1 cellular context compared by ENCODE assay signal in genomic region chr16:57260294-57260929, GRCh38.
TF ChIP-seq lines count a peak whose summit lies in the region.

No MANE protein-coding gene starts in this region.

TF ChIP-seq in GM12878, 131 proteins besides CTCF, POLR2A, EP300 and RAD21 (continued from another document and continues in another):
- peak; percentile 72 to 73 for TF ChIP-seq BHLHE40 (IDR thresholded peaks at IDR 0.05; ENCODE audit: borderline replicate concordance in 1 of 2, low read depth in 2 of 2, low read length in 1 of 2)
- TF ChIP-seq NFIC (IDR thresholded peaks at IDR 0.05; ENCODE audit: low read depth, low read length) = peak; percentile 44; the same call in 1 of the 2 replicates
- TF ChIP-seq RELB (IDR thresholded peaks at IDR 0.05; ENCODE audit: low read depth) = peak; percentile 92
- no peak for TF ChIP-seq ATF3 (IDR thresholded peaks at IDR 0.05; ENCODE audit: borderline replicate concordance, extremely low read depth, low read depth, low read length)
- no peak for TF ChIP-seq KAT2A (conservative IDR thresholded peaks at IDR 0.05; ENCODE audit: control insufficient read depth, low read depth, low read length)
- no peak for TF ChIP-seq SREBF2 (IDR thresholded peaks at IDR 0.05; ENCODE audit: low read length)
- no peak for TF ChIP-seq PKNOX1 (IDR thresholded peaks at IDR 0.05)
- 0 out of 2 replicates have a peak, but pooled peaks have one; percentile 11 for TF ChIP-seq MTA2 (IDR thresholded peaks at IDR 0.05; ENCODE audit: low read depth)
- no peak for TF ChIP-seq FOXK2 (IDR thresholded peaks at IDR 0.05)
- TF ChIP-seq GABPA (IDR thresholded peaks at IDR 0.05; ENCODE audit: low read depth) = no peak
- TF ChIP-seq RUNX3 (IDR thresholded peaks at IDR 0.05; ENCODE audit: low read length) = peak; percentile 40; the same call in 1 of the 2 replicates
- peak; percentile 57 for TF ChIP-seq NR2F1 (conservative IDR thresholded peaks at IDR 0.05)
- no peak for TF ChIP-seq LARP7 (IDR thresholded peaks at IDR 0.05)
- no peak for TF ChIP-seq SIX5 (IDR thresholded peaks at IDR 0.05; ENCODE audit: low read depth, low read length, severe bottlenecking)
- TF ChIP-seq E2F8 (IDR thresholded peaks at IDR 0.05; ENCODE audit: low read depth, partially characterized antibody) = no peak
- no peak for TF ChIP-seq RCOR1 (conservative IDR thresholded peaks at IDR 0.05; ENCODE audit: low read depth, low read length)
- TF ChIP-seq TCF12 (IDR thresholded peaks at IDR 0.05; ENCODE audit: low read depth, low read length) = peak; percentile 76; the same call in 1 of the 2 replicates
- TF ChIP-seq CREM (IDR thresholded peaks at IDR 0.05; ENCODE audit: low read depth) = 0 out of 2 replicates have a peak, but pooled peaks have one; percentile 11
- 0 out of 2 replicates have a peak, but pooled peaks have one; percentile 11 for TF ChIP-seq ATF7 (IDR thresholded peaks at IDR 0.05; ENCODE audit: low read depth)
- TF ChIP-seq IKZF2 (IDR thresholded peaks at IDR 0.05) = no peak
- TF ChIP-seq RB1 (IDR thresholded peaks at IDR 0.05; ENCODE audit: borderline replicate concordance) = peak; percentile 31; the same call in 1 of the 2 replicates
- TF ChIP-seq POLR2AphosphoS5 (IDR thresholded peaks at IDR 0.05; ENCODE audit: low read length) = peak; percentile 44; the same call in 1 of the 2 replicates
- TF ChIP-seq ZNF687 (IDR thresholded peaks at IDR 0.05) = peak; percentile 76
- no peak for TF ChIP-seq ZNF274 (IDR thresholded peaks at IDR 0.05; ENCODE audit: insufficient read depth, insufficient read length)
- TF ChIP-seq SKIL (IDR thresholded peaks at IDR 0.05; ENCODE audit: low read depth, poor library complexity, severe bottlenecking) = peak; percentile 14
- no peak; the same call in 1 of the 2 replicates for TF ChIP-seq SMAD5 (IDR thresholded peaks at IDR 0.05; ENCODE audit: low read depth)
- no peak for TF ChIP-seq STAT1 (conservative IDR thresholded peaks at IDR 0.05)
- 0 out of 2 replicates have a peak, but pooled peaks have one; percentile 2 for TF ChIP-seq SMC3 (IDR thresholded peaks at IDR 0.05; ENCODE audit: borderline replicate concordance, low read length)
- TF ChIP-seq CEBPZ (IDR thresholded peaks at IDR 0.05; ENCODE audit: low read depth, low read length) = no peak
- TF ChIP-seq NBN (IDR thresholded peaks at IDR 0.05) = 0 out of 2 replicates have a peak, but pooled peaks have one; percentile 40
- TF ChIP-seq MXI1 (IDR thresholded peaks at IDR 0.05; ENCODE audit: low read depth, low read length) = peak; percentile 36; the same call in 1 of the 2 replicates
- TF ChIP-seq RBBP5 (conservative IDR thresholded peaks at IDR 0.05) = no peak
- TF ChIP-seq ZNF592 (IDR thresholded peaks at IDR 0.05) = no peak
- TF ChIP-seq DPF2 (IDR thresholded peaks at IDR 0.05) = 0 out of 2 replicates have a peak, but pooled peaks have one; percentile 36
- TF ChIP-seq IRF5 (IDR thresholded peaks at IDR 0.05; ENCODE audit: borderline replicate concordance) = no peak
- TF ChIP-seq KLF5 (IDR thresholded peaks at IDR 0.05; ENCODE audit: partially characterized antibody) = no peak
